ENCODE assay signal across 16 cellular contexts in genomic region chr10:121595321-121595805, GRCh38. TPM values are rescaled to one million over a fixed set of nuclear protein-coding genes. Genes with fewer than 3 reads are reported as not detected.
DNase-seq lines count a peak whose midpoint lies in the region; ATAC-seq, FAIRE-seq and TF ChIP-seq lines count a peak whose summit lies in the region.
"Had no signal": no experiment of that assay in that cellular context is flagged by ENCODE, and none has a peak within 500 bp of the region (broad histone marks: within the 10 kb centered on the region; RNA-seq: fewer than 3 reads in every experiment).

No MANE protein-coding gene starts in this region.

- H3K4me3 ChIP-seq in pancreas = peak overlapping the region in 2 of 4 donors; percentile 54

- H3K36me3 ChIP-seq in ES-I3 (ENCODE audit: insufficient read depth, low read length) (peaks cover 8% of the 10 kb centered on the region; the same call in 1 of the 2 replicates), pancreas (no peaks in the 10 kb centered on the region)

- no peak for DNase-seq in caudate nucleus (lab: John Stamatoyannopoulos, UW)
- DNase-seq in islet precursor cell = peak; percentile 37
- no peak for DNase-seq in pancreas
- no peak for DNase-seq in DMS79 (lab: John Stamatoyannopoulos, UW)
- DNase-seq in NCI-H82 (lab: John Stamatoyannopoulos, UW) = no peak
- no peak for DNase-seq in stimulated activated naive CD4-positive, alpha-beta T cell treated with Interleukin-2 at 50 U/mL for 16 hours (lab: John Stamatoyannopoulos, UW)
- DNase-seq: activated CD8-positive, alpha-beta T cell treated with anti-CD3 and anti-CD28 coated beads, Interleukin-2, amount 10 ng/mL, durations not matched to agents 7 days and 5 days; activated naive CD4-positive, alpha-beta T cell treated with Interleukin-2 at 50 U/mL for 16 hours; GOT3; NCI-H446 treated with DMSO at 0.1 percent for 48 hours; small intestine had no signal

- TF ChIP-seq CTCF in pancreas (IDR thresholded peaks at IDR 0.05) = no peak

- no peak for FAIRE-seq in pancreas (lab: Jason Lieb, UNC)
- FAIRE-seq: small intestine had no signal

- intact Hi-C loops in pancreas (cut with DNase I) = no loop called here

- ATAC-seq in pancreas = no peak
- ATAC-seq in HG03439 (IDR thresholded peaks at IDR 0.05; ENCODE audit: unreplicated experiment) = no peak
- ATAC-seq: activated CD8-positive, alpha-beta T cell treated with anti-CD3 and anti-CD28 coated beads, Interleukin-2, amount 10 ng/mL, durations not matched to agents 7 days and 5 days had no signal

- H3K4me1 ChIP-seq in ES-I3 (ENCODE audit: insufficient read depth, low read length) (peaks cover 40% of the 10 kb centered on the region), pancreas (no peaks in the 10 kb centered on the region)

- peak overlapping the region; percentile 93 for H3K27ac ChIP-seq in caudate nucleus (ENCODE audit: low read depth, low read length)
- H3K27ac ChIP-seq in pancreas = peak overlapping the region in 3 of 4 donors; percentile 62 to 71 (median 64)
- H3K27ac ChIP-seq: RWPE1 had no signal

- peaks cover 0 to 4% (median 0%) of the 10 kb centered on the region in 4 donors for H3K27me3 ChIP-seq in pancreas

- WGBS in pancreas, 2 donors = 31 to 36% methylated on average over 11 of the region's 11 CpGs

- H3K9me3 ChIP-seq in ES-I3 (ENCODE audit: control insufficient read depth, insufficient read depth, low read length) = no peaks in the 10 kb centered on the region
- no peaks in the 10 kb centered on the region for H3K9me3 ChIP-seq in pancreas

- H3K9ac ChIP-seq in ES-I3 (ENCODE audit: low read depth, low read length) = peak overlapping the region; percentile 89

RNA-seq across cellular contexts. Expression of gene FGFR2, which starts 2.9 kb away (rescaled TPM):
- 10 to 100 TPM; 24.0 to 41.6 (median 31.4) TPM for total RNA-seq in pancreas
- polyA plus RNA-seq in pancreas = 10 to 100 TPM; 23.8 to 64.0 TPM
- total RNA-seq: activated CD8-positive, alpha-beta T cell treated with anti-CD3 and anti-CD28 coated beads, Interleukin-2, amount 10 ng/mL, durations not matched to agents 7 days and 5 days; HT1080 had no signal
- polyA plus RNA-seq: AG04450 had no signal
